In genomic region chr2:218694405-218695145, GRCh38 we compare ENCODE assay signal across 21 cellular contexts. TPM values are rescaled to one million over a fixed set of nuclear protein-coding genes. Genes with fewer than 3 reads are reported as not detected.
DNase-seq lines count a peak whose midpoint lies in the region; ATAC-seq and TF ChIP-seq lines count a peak whose summit lies in the region.
"Had no signal": no experiment of that assay in that cellular context is flagged by ENCODE, and none has a peak within 500 bp of the region (broad histone marks: within the 10 kb centered on the region; RNA-seq: fewer than 3 reads in every experiment).

No MANE protein-coding gene starts in this region.

- H3K9ac ChIP-seq in IMR-90 (ENCODE audit: low read depth, low read length): no peak overlapping the region

- H3K36me3 ChIP-seq in IMR-90 (ENCODE audit: control insufficient read depth, insufficient read depth, low read length): peaks cover 52% of the 10 kb centered on the region
- H3K36me3 ChIP-seq: BE2C had no signal

- H3K4me1 ChIP-seq in IMR-90 (ENCODE audit: control insufficient read depth, insufficient read depth, low read length): peaks cover 3% of the 10 kb centered on the region; the same call in 1 of the 2 replicates
- H3K4me1 ChIP-seq: transverse colon had no signal

- no peaks in the 10 kb centered on the region for H3K4me1 Mint-ChIP-seq in stimulated activated naive CD8-positive, alpha-beta T cell treated with anti-CD3 and anti-CD28 coated beads, Interleukin-15, amount 100 ng/mL, for 72 hours

- POLR2A ChIA-PET in IMR-90 (lab: Charles Lee; ENCODE audit: unreplicated experiment): no interaction called here

- intact Hi-C loops in IMR-90 (cut with micrococcal nuclease): no loop called here

- H2BK20ac ChIP-seq in IMR-90 (ENCODE audit: low read depth, low read length): no peak overlapping the region

- H3K9me3 ChIP-seq in IMR-90 (ENCODE audit: control insufficient read depth, insufficient read depth, low read length): no peaks in the 10 kb centered on the region
- H3K9me3 ChIP-seq: BE2C, gastrocnemius medialis, transverse colon had no signal

- H3K56ac ChIP-seq in IMR-90 (ENCODE audit: extremely low read depth, insufficient read depth, low read length): no peak overlapping the region

- H3K27ac ChIP-seq in IMR-90 (ENCODE audit: insufficient read depth, low read length): no peak overlapping the region
- H3K27ac ChIP-seq: gastrocnemius medialis, transverse colon had no signal

- H2AK9ac ChIP-seq in IMR-90 (replicated peaks; ENCODE audit: low read depth, low read length, poor library complexity): no peak overlapping the region

- no peak overlapping the region for H4K91ac ChIP-seq in IMR-90 (ENCODE audit: insufficient read depth, low read depth, low read length)

- no peak overlapping the region for H2AFZ ChIP-seq in IMR-90 (replicated peaks; ENCODE audit: low read length, poor library complexity)

- peak; percentile 46 for DNase-seq in ACHN
- peak; percentile 61 for DNase-seq in IMR-90
- DNase-seq in choroid plexus epithelial cell (ENCODE audit: low read depth): peak; percentile 83
- peak; percentile 57 for DNase-seq in kidney glomerular epithelial cell (lab: John Stamatoyannopoulos, UW)
- no peak for DNase-seq in NCI-H2029 (lab: John Stamatoyannopoulos, UW)
- no peak for DNase-seq in stimulated activated naive CD8-positive, alpha-beta T cell treated with anti-CD3 and anti-CD28 coated beads, Interleukin-15, amount 100 ng/mL, for 72 hours
- DNase-seq in COLO668 (lab: John Stamatoyannopoulos, UW; ENCODE audit: unreplicated experiment): no peak
- DNase-seq in A172 (ENCODE audit: low spot score): no peak
- DNase-seq: activated CD4-positive, alpha-beta memory T cell treated with anti-CD3 and anti-CD28 coated beads for 36 hours; activated CD4-positive, CD25-positive, alpha-beta regulatory T cell; activated gamma-delta T cell treated with Interleukin-2 at 50 U/mL for 16 hours; amniotic stem cell; BE2C; gastrocnemius medialis; KG1; kidney; NCI-H1694 treated with DMSO at 0.1 percent for 48 hours; occipital lobe; stimulated activated CD4-positive, alpha-beta T cell treated with anti-CD3 and anti-CD28 coated beads, Interleukin-12 subunit alpha, Interleukin-12 subunit beta, amount 100 ng/mL, for 4 hours; transverse colon had no signal

- no peak overlapping the region for H3K23ac ChIP-seq in IMR-90 (ENCODE audit: low read depth, low read length)

- H3K4ac ChIP-seq in IMR-90 (ENCODE audit: low read depth, low read length): no peak overlapping the region

- H2BK15ac ChIP-seq in IMR-90 (ENCODE audit: low read depth, low read length): no peak overlapping the region

- H4K20me1 ChIP-seq in IMR-90 (ENCODE audit: insufficient read depth, low read length): no peaks in the 10 kb centered on the region

- H3K4me3 Mint-ChIP-seq in stimulated activated naive CD8-positive, alpha-beta T cell treated with anti-CD3 and anti-CD28 coated beads, Interleukin-15, amount 100 ng/mL, for 72 hours: no peak overlapping the region
- H3K4me3 Mint-ChIP-seq: activated CD4-positive, alpha-beta memory T cell treated with anti-CD3 and anti-CD28 coated beads for 36 hours had no signal

- peak; percentile 70 for ATAC-seq in IMR-90 (ENCODE audit: low read depth)
- ATAC-seq in stimulated activated naive CD8-positive, alpha-beta T cell treated with anti-CD3 and anti-CD28 coated beads, Interleukin-15, amount 100 ng/mL, for 72 hours: no peak
- ATAC-seq: gastrocnemius medialis had no signal

- no peak overlapping the region for H3K27ac Mint-ChIP-seq in stimulated activated naive CD8-positive, alpha-beta T cell treated with anti-CD3 and anti-CD28 coated beads, Interleukin-15, amount 100 ng/mL, for 72 hours
- H3K27ac Mint-ChIP-seq: activated CD4-positive, alpha-beta memory T cell treated with anti-CD3 and anti-CD28 coated beads for 36 hours had no signal

- no peak overlapping the region for H3K4me3 ChIP-seq in IMR-90 (ENCODE audit: insufficient read depth, low read depth, low read length)
- no peak overlapping the region for H3K4me3 ChIP-seq in choroid plexus epithelial cell (ENCODE audit: low read depth, low read length)
- H3K4me3 ChIP-seq: gastrocnemius medialis, lung, transverse colon had no signal

- no TSS peak for BruUV-seq in IMR-90 (replicated peaks; lab: Mats Ljungman, UMichigan)

- dilution Hi-C loops in IMR-90 (cut with HindIII; ENCODE audit: low sequenced_read_pairs, unreplicated experiment): no loop called here

- CTCF ChIA-PET in IMR-90 (lab: Yijun Ruan, JAX): interaction anchor here (1.7 kb wide), 1 partner anchor 16 kb away, joined by 4 read pairs; the partner anchor contains the start of gene TTLL4

- no peaks in the 10 kb centered on the region for H3K27me3 ChIP-seq in IMR-90 (ENCODE audit: control insufficient read depth, insufficient read depth, low read length)
- H3K27me3 ChIP-seq: BE2C, gastrocnemius medialis, transverse colon had no signal

- H2BK120ac ChIP-seq in IMR-90 (ENCODE audit: low read depth, low read length): no peak overlapping the region

- H3K18ac ChIP-seq in IMR-90 (ENCODE audit: low read depth, low read length): no peak overlapping the region

- H3K14ac ChIP-seq in IMR-90 (replicated peaks; ENCODE audit: low read depth, low read length): no peak overlapping the region

- no peak overlapping the region for H4K5ac ChIP-seq in IMR-90 (ENCODE audit: low read depth, low read length)

- no peak for TF ChIP-seq POLR2A in IMR-90 (IDR thresholded peaks at IDR 0.05; ENCODE audit: low read depth, low read length)

- in situ Hi-C loops in ACHN (cut with HindIII; ENCODE audit: low pct_ligation_motif_present, low pct_unique_long_range_greater_than_20kb, low sequenced_read_pairs) (no loop called here), IMR-90 (cut with MboI; ENCODE audit: low sequenced_read_pairs) (no loop called here)

- WGBS in IMR-90 (ENCODE audit: extremely low coverage in 2 of 2, insufficient read length in 1 of 2), 2 experiments: no CpG with 5 or more reads among the region's 3 CpGs

- no peak for TF ChIP-seq RAD21 in IMR-90 (IDR thresholded peaks at IDR 0.05; ENCODE audit: low read length)

- no peak overlapping the region for H4K8ac ChIP-seq in IMR-90 (ENCODE audit: low read depth in 2 of 2, low read length in 2 of 2)

- H3K9me1 ChIP-seq in IMR-90 (ENCODE audit: insufficient read depth, low read length): peaks cover 4% of the 10 kb centered on the region; the same call in 1 of the 2 replicates

- no peaks in the 10 kb centered on the region for H3K27me3 Mint-ChIP-seq in stimulated activated naive CD8-positive, alpha-beta T cell treated with anti-CD3 and anti-CD28 coated beads, Interleukin-15, amount 100 ng/mL, for 72 hours
- H3K27me3 Mint-ChIP-seq: activated CD4-positive, alpha-beta memory T cell treated with anti-CD3 and anti-CD28 coated beads for 36 hours had no signal

- no peak overlapping the region for H2BK5ac ChIP-seq in IMR-90 (ENCODE audit: low read depth, low read length, poor library complexity, severe bottlenecking)

- H3K4me2 ChIP-seq in IMR-90 (ENCODE audit: low read depth, low read length): no peak overlapping the region

- no peaks in the 10 kb centered on the region for H3K9me3 Mint-ChIP-seq in stimulated activated naive CD8-positive, alpha-beta T cell treated with anti-CD3 and anti-CD28 coated beads, Interleukin-15, amount 100 ng/mL, for 72 hours
- H3K9me3 Mint-ChIP-seq: activated CD4-positive, alpha-beta memory T cell treated with anti-CD3 and anti-CD28 coated beads for 36 hours had no signal

- no peak overlapping the region for H2AK5ac ChIP-seq in IMR-90 (ENCODE audit: low read depth, low read length)

- no peaks in the 10 kb centered on the region for H3K79me1 ChIP-seq in IMR-90 (ENCODE audit: low read depth in 1 of 2, low read length in 2 of 2)

- TF ChIP-seq CTCF in IMR-90 (conservative IDR thresholded peaks at IDR 0.05; ENCODE audit: low read depth, low read length) (no peak), choroid plexus epithelial cell (conservative IDR thresholded peaks at IDR 0.05; ENCODE audit: low read depth, low read length) (no peak)

TF ChIP-seq in IMR-90, 13 proteins besides CTCF, POLR2A, EP300 and RAD21 (continues in another document):
- TF ChIP-seq MAZ (IDR thresholded peaks at IDR 0.05; ENCODE audit: borderline replicate concordance, low read depth, low read length): no peak
- no peak for TF ChIP-seq MXI1 (IDR thresholded peaks at IDR 0.05; ENCODE audit: borderline replicate concordance, low read depth, low read length)
- TF ChIP-seq NFE2L2 (IDR thresholded peaks at IDR 0.05; ENCODE audit: low read depth, low read length): no peak
- TF ChIP-seq RCOR1 (IDR thresholded peaks at IDR 0.05; ENCODE audit: insufficient replicate concordance, low read length): no peak
- TF ChIP-seq CEBPB (IDR thresholded peaks at IDR 0.05; ENCODE audit: low read depth, low read length): no peak
- no peak for TF ChIP-seq MAFK (IDR thresholded peaks at IDR 0.05; ENCODE audit: low read depth, low read length)
- no peak for TF ChIP-seq RFX5 (IDR thresholded peaks at IDR 0.05; ENCODE audit: low read depth, low read length)

RNA-seq across cellular contexts. Expression of gene TTLL4, which starts 16.1 kb away (rescaled TPM):
- total RNA-seq in IMR-90 (2012; rRNA removed): 8.3 and 9.0 TPM in 2 replicates
- 22.8 and 22.9 TPM in 2 replicates for polyA plus RNA-seq in IMR-90 (2012; rRNA removed)
- polyA plus RNA-seq in IMR-90 (2012; cell fraction: cytosol; rRNA removed): 6.1 and 7.0 TPM in 2 replicates
- 54.6 and 77.3 TPM in 2 replicates for polyA plus RNA-seq in IMR-90 (2012; cell fraction: nucleus; rRNA removed; ENCODE audit: low replicate concordance)
- total RNA-seq in A172 (2014; rRNA removed; shearing (Covaris generic)): 11.0 and 12.4 TPM in 2 replicates

RNA-seq across cellular contexts. Expression of gene STK36, which starts 22.7 kb away (rescaled TPM):
- total RNA-seq in IMR-90 (2012; rRNA removed): 15.3 and 17.6 TPM in 2 replicates
- polyA plus RNA-seq in IMR-90 (2012; rRNA removed): 40.8 and 44.5 TPM in 2 replicates
- polyA plus RNA-seq in IMR-90 (2012; cell fraction: cytosol; rRNA removed): 13.9 and 16.1 TPM in 2 replicates
- 304 and 341 TPM in 2 replicates for polyA plus RNA-seq in IMR-90 (2012; cell fraction: nucleus; rRNA removed; ENCODE audit: low replicate concordance)
- 29.5 and 33.0 TPM in 2 replicates for total RNA-seq in A172 (2014; rRNA removed; shearing (Covaris generic))

RNA-seq across cellular contexts. Expression of gene RNF25, which starts 22.8 kb away (rescaled TPM):
- total RNA-seq in IMR-90 (2012; rRNA removed): 54.4 and 56.5 TPM in 2 replicates
- 78.0 and 78.1 TPM in 2 replicates for polyA plus RNA-seq in IMR-90 (2012; rRNA removed)
- 45.2 and 49.5 TPM in 2 replicates for polyA plus RNA-seq in IMR-90 (2012; cell fraction: cytosol; rRNA removed)
- polyA plus RNA-seq in IMR-90 (2012; cell fraction: nucleus; rRNA removed; ENCODE audit: low replicate concordance): 54.1 and 70.6 TPM in 2 replicates
- 53.5 and 63.0 TPM in 2 replicates for total RNA-seq in A172 (2014; rRNA removed; shearing (Covaris generic))

RNA-seq across cellular contexts. Expression of gene BCS1L, which starts 35.1 kb away (rescaled TPM):
- 39.1 and 39.2 TPM in 2 replicates for total RNA-seq in IMR-90 (2012; rRNA removed)
- 56.7 and 56.9 TPM in 2 replicates for polyA plus RNA-seq in IMR-90 (2012; rRNA removed)
- polyA plus RNA-seq in IMR-90 (2012; cell fraction: cytosol; rRNA removed): 35.4 and 45.1 TPM in 2 replicates
- polyA plus RNA-seq in IMR-90 (2012; cell fraction: nucleus; rRNA removed; ENCODE audit: low replicate concordance): 105 and 153 TPM in 2 replicates
- 38.9 and 40.7 TPM in 2 replicates for total RNA-seq in A172 (2014; rRNA removed; shearing (Covaris generic))

RNA-seq across cellular contexts. Expression of gene ZNF142, which starts 35.2 kb away (rescaled TPM):
- 3.3 and 4.3 TPM in 2 replicates for total RNA-seq in IMR-90 (2012; rRNA removed)
- 9.7 and 12.1 TPM in 2 replicates for polyA plus RNA-seq in IMR-90 (2012; rRNA removed)
- polyA plus RNA-seq in IMR-90 (2012; cell fraction: cytosol; rRNA removed): 3.6 and 5.6 TPM in 2 replicates
- 16.7 and 38.4 TPM in 2 replicates for polyA plus RNA-seq in IMR-90 (2012; cell fraction: nucleus; rRNA removed; ENCODE audit: low replicate concordance)
- 14.1 and 18.3 TPM in 2 replicates for total RNA-seq in A172 (2014; rRNA removed; shearing (Covaris generic))

Comparison
In these comparisons a context has a peak if more than half of its experiments do, and no peak if none do; other contexts are left out.
1. DNase-seq: peak in ACHN (single experiment), IMR-90 (single experiment), choroid plexus epithelial cell (single experiment) and kidney glomerular epithelial cell (single experiment); none in NCI-H2029 (single experiment), stimulated activated naive CD8-positive, alpha-beta T cell treated with anti-CD3 and anti-CD28 coated beads, Interleukin-15, amount 100 ng/mL, for 72 hours (0 of 2), COLO668 (single experiment) and A172 (single experiment).